In genomic region chr6:80733645-80734044, GRCh38 we compare ENCODE assay signal across 25 cellular contexts.
DNase-seq lines count a peak whose midpoint lies in the region; ATAC-seq, FAIRE-seq and TF ChIP-seq lines count a peak whose summit lies in the region.
"Had no signal": no experiment of that assay in that cellular context is flagged by ENCODE, and none has a peak within 500 bp of the region (broad histone marks: within the 10 kb centered on the region; RNA-seq: fewer than 3 reads in every experiment).

No MANE protein-coding gene starts in this region.

- H3K27ac Mint-ChIP-seq in immature natural killer cell = no peak overlapping the region
- H3K27ac Mint-ChIP-seq: CD4-positive, alpha-beta memory T cell had no signal

- H3K4me3 Mint-ChIP-seq in immature natural killer cell = no peak overlapping the region
- H3K4me3 Mint-ChIP-seq: CD4-positive, alpha-beta memory T cell had no signal

- H3K36me3 Mint-ChIP-seq in immature natural killer cell = no peaks in the 10 kb centered on the region
- H3K36me3 Mint-ChIP-seq: CD4-positive, alpha-beta memory T cell had no signal

- no peak for TF ChIP-seq CTCF in fibroblast of the aortic adventitia (IDR thresholded peaks at IDR 0.05; ENCODE audit: insufficient read depth, low read length)

- H3K4me1 Mint-ChIP-seq in immature natural killer cell = no peaks in the 10 kb centered on the region
- H3K4me1 Mint-ChIP-seq: CD4-positive, alpha-beta memory T cell had no signal

- intact Hi-C loops in sciatic nerve (cut with DNase I) = no loop called here

- ATAC-seq in SK-N-SH treated with all-trans-retinoic acid at 6 μM for 48 hours (peak; percentile 84), HG03159 (IDR thresholded peaks at IDR 0.05; ENCODE audit: unreplicated experiment) (no peak), sciatic nerve (no peak)
- ATAC-seq: K562 had no signal

- H3K9me3 Mint-ChIP-seq in immature natural killer cell = peaks cover 0 to 4% (median 0%) of the 10 kb centered on the region in 6 donors

- no peak overlapping the region for H3K4me3 ChIP-seq in fibroblast of the aortic adventitia (ENCODE audit: low read depth, low read length)
- H3K4me3 ChIP-seq: K562, SK-N-MC had no signal

- peak; percentile 37 for DNase-seq in A172 (ENCODE audit: low spot score)
- DNase-seq in fibroblast of the aortic adventitia (ENCODE audit: low read depth) = peak; percentile 5
- no peak for DNase-seq in GM19238 (ENCODE audit: insufficient read length, low spot score)
- DNase-seq in sciatic nerve (ENCODE audit: low spot score) = no peak
- DNase-seq in immature natural killer cell = no peak
- DNase-seq: 8988T; C1 segment of cervical spinal cord; CD4-positive, alpha-beta memory T cell; COR-L47; DMS53; GF-D8; H7; Kasumi-1; NCI-H1092 treated with DMSO at 0.1 percent for 48 hours; NCI-H1436; NCI-H187 treated with DMSO at 0.1 percent for 48 hours; NCI-H524; NCI-H774; SHP77 treated with DMSO at 0.1 percent for 48 hours had no signal

- FAIRE-seq in G401.6 (lab: Jason Lieb, UNC) = peak; percentile 98
- FAIRE-seq: HTR-8/SVneo, K562 had no signal

- peaks cover 0 to 2% (median 0%) of the 10 kb centered on the region in 3 donors for H3K27me3 Mint-ChIP-seq in immature natural killer cell (ENCODE audit: low read depth in 3 of 3)
- H3K27me3 Mint-ChIP-seq: CD4-positive, alpha-beta memory T cell had no signal

TF ChIP-seq in SK-N-SH treated with all-trans-retinoic acid at 6 μM for 48 hours, 23 proteins besides CTCF, POLR2A, EP300 and RAD21:
- TF ChIP-seq CREB5 (CRISPR knock-in tag; IDR thresholded peaks at IDR 0.05; ENCODE audit: low read depth) (no peak), ZFP3 (CRISPR knock-in tag; IDR thresholded peaks at IDR 0.05) (no peak), ISL1 (CRISPR knock-in tag; IDR thresholded peaks at IDR 0.05) (peak; percentile 39; the same call in 1 of the 2 replicates)

Comparison
In these comparisons a context has a peak if more than half of its experiments do, and no peak if none do; other contexts are left out.
1. DNase-seq: peak in A172 (single experiment) and fibroblast of the aortic adventitia (single experiment); none in GM19238 (single experiment), sciatic nerve (single experiment) and immature natural killer cell (0 of 3).